In the genomic region with DNA sequence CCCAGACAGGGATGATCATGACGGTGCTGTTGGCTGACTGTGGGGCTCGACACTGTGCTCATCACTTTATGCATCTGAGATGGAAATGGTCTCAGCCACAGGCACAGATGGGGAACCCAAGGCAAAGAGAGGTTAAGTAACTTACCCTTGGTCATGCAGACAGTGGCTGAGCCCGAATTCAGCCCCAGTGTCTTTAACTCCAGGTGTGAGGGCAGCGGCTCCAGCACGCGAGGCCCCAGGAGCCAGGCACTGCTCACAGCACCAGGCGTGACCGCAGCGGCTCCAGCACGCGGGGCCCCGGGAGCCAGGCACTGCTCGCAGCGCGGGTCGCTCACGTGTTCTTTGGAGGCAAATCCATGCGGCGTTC, we compare ENCODE assay signal across 17 cellular contexts. TPM values are rescaled to one million over a fixed set of nuclear protein-coding genes. Genes with fewer than 3 reads are reported as not detected.
DNase-seq lines count a peak whose midpoint lies in the region; ATAC-seq and TF ChIP-seq lines count a peak whose summit lies in the region.
"Had no signal": no experiment of that assay in that cellular context is flagged by ENCODE, and none has a peak within 500 bp of the region (broad histone marks: within the 10 kb centered on the region; RNA-seq: fewer than 3 reads in every experiment).

No MANE protein-coding gene starts in this region.

- no peak for ATAC-seq in activated T-cell treated with anti-CD3 and anti-CD28 coated beads, Interleukin-2, amount 50 U/mL, for 72 hours (replicated peaks in 1 of 2)

- H3K4me1 ChIP-seq in spleen = peaks cover 0 to 28% (median 15%) of the 10 kb centered on the region in 6 donors

- H3K9me3 Mint-ChIP-seq in activated T-cell treated with anti-CD3 and anti-CD28 coated beads, Interleukin-2, amount 50 U/mL, for 72 hours = no peaks in the 10 kb centered on the region

- DNase-seq in activated T-cell treated with anti-CD3 and anti-CD28 coated beads, Interleukin-2, amount 50 U/mL, for 1 hour = peak; percentile 8
- no peak for DNase-seq in activated T-cell treated with anti-CD3 and anti-CD28 coated beads, Interleukin-2, amount 50 U/mL, for 72 hours
- peak; percentile 76 for DNase-seq in mesenteric fat pad (ENCODE audit: low spot score)
- DNase-seq in spleen = peak; percentile 44
- DNase-seq in substantia nigra (lab: John Stamatoyannopoulos, UW) = no peak
- DNase-seq in KBM-7 = no peak
- no peak for DNase-seq in GM10266 (ENCODE audit: extremely low spot score)
- DNase-seq: DND-41, GOT3, KG1, NCI-H1436, NCI-H2081, NCI-H510A, NCI-H774, PC-9 had no signal

- no peak for TF ChIP-seq POLR2A in spleen (IDR thresholded peaks at IDR 0.05)

- no peaks in the 10 kb centered on the region for H3K27me3 Mint-ChIP-seq in activated T-cell treated with anti-CD3 and anti-CD28 coated beads, Interleukin-2, amount 50 U/mL, for 72 hours (ENCODE audit: low read depth)

- no peaks in the 10 kb centered on the region for H3K36me3 Mint-ChIP-seq in activated T-cell treated with anti-CD3 and anti-CD28 coated beads, Interleukin-2, amount 50 U/mL, for 72 hours (ENCODE audit: insufficient read depth in 2 of 2)

- no peaks in the 10 kb centered on the region for H3K36me3 ChIP-seq in spleen
- H3K36me3 ChIP-seq: BLaER1 treated with 17β-estradiol and CSF1 and Interleukin-3, amounts not matched to agents 10 nM and 100 nM had no signal

- H3K27ac ChIP-seq in VCaP (peak overlapping the region; percentile 95), spleen (no peak overlapping the region), substantia nigra (ENCODE audit: low read depth, low read length, poor library complexity, severe bottlenecking) (no peak overlapping the region)
- H3K27ac ChIP-seq: BLaER1 treated with 17β-estradiol and CSF1 and Interleukin-3, amounts not matched to agents 10 nM and 100 nM; PC-9 had no signal

- H3K27me3 ChIP-seq in spleen (replicated peaks in 1 of 7) = peaks cover 0 to 60% (median 0%) of the 10 kb centered on the region in 7 donors

- H3K4me3 ChIP-seq in spleen = no peak overlapping the region
- H3K4me3 ChIP-seq: BLaER1 treated with 17β-estradiol and CSF1 and Interleukin-3, amounts not matched to agents 10 nM and 100 nM; PC-9 had no signal

- peaks cover 0 to 4% (median 0%) of the 10 kb centered on the region in 8 donors for H3K9me3 ChIP-seq in spleen

- intact Hi-C loops in spleen (cut with DNase I; ENCODE audit: low total_unique reads) = no loop called here

- no peaks in the 10 kb centered on the region for H3K4me1 Mint-ChIP-seq in activated T-cell treated with anti-CD3 and anti-CD28 coated beads, Interleukin-2, amount 50 U/mL, for 72 hours (ENCODE audit: low read depth)

- WGBS in spleen, 5 donors = 89 to 96% (median 92%) methylated on average over 19 of the region's 19 CpGs

- H3K4me3 Mint-ChIP-seq in activated T-cell treated with anti-CD3 and anti-CD28 coated beads, Interleukin-2, amount 50 U/mL, for 72 hours = no peak overlapping the region

- TF ChIP-seq CTCF in VCaP (conservative IDR thresholded peaks at IDR 0.05) (no peak), spleen (IDR thresholded peaks at IDR 0.05 in 8 of 11, conservative IDR thresholded peaks at IDR 0.05 in 3 of 11) (no peak), GM10266 (IDR thresholded peaks at IDR 0.05; ENCODE audit: control insufficient read depth, insufficient read depth, low read depth, missing control alignments) (no peak)

- no peak overlapping the region for H3K27ac Mint-ChIP-seq in activated T-cell treated with anti-CD3 and anti-CD28 coated beads, Interleukin-2, amount 50 U/mL, for 72 hours

- in situ Hi-C loops in KBM-7 (cut with MboI; ENCODE audit: low pct_unique_long_range_greater_than_20kb, low sequenced_read_pairs) = no loop called here

RNA-seq across cellular contexts. Expression of a gene that starts 45.3 kb away (rescaled TPM):
- not detected for total RNA-seq in activated T-cell treated with anti-CD3 and anti-CD28 coated beads, Interleukin-2, amount 50 U/mL, for 72 hours
- 27.9 TPM for total RNA-seq in mesenteric fat pad
- 100 to 1,000 TPM in 3 of 7 donors, 10 to 100 TPM in 4; 33.1 to 209 (median 77.5) TPM for total RNA-seq in spleen
- 10 to 100 TPM in 2 of 3 donors, 1 to 10 TPM in 1; 5.2 to 30.0 (median 21.9) TPM for polyA plus RNA-seq in spleen
- total RNA-seq: PC-9 had no signal

Comparison
In these comparisons a context has a peak if more than half of its experiments do, and no peak if none do; other contexts are left out.
1. DNase-seq: peak in activated T-cell treated with anti-CD3 and anti-CD28 coated beads, Interleukin-2, amount 50 U/mL, for 1 hour (single experiment), mesenteric fat pad (single experiment) and spleen (single experiment); none in activated T-cell treated with anti-CD3 and anti-CD28 coated beads, Interleukin-2, amount 50 U/mL, for 72 hours (0 of 2), substantia nigra (0 of 49), KBM-7 (single experiment) and GM10266 (single experiment).
2. RNA of a gene that starts 45.3 kb away (total RNA-seq): 33.1 to 209 TPM in spleen and 27.9 TPM in mesenteric fat pad (single experiment); not detected in activated T-cell treated with anti-CD3 and anti-CD28 coated beads, Interleukin-2, amount 50 U/mL, for 72 hours; every median in the first group is over 10 times any median in the second.